In genomic region chr19:40719414-40719894, GRCh38 we compare ENCODE assay signal across 1 cellular context.
TF ChIP-seq lines count a peak whose summit lies in the region.

No MANE protein-coding gene starts in this region.

TF ChIP-seq in GM12891, 5 proteins besides CTCF, POLR2A, EP300 and RAD21:
- no peak for TF ChIP-seq PAX5 (IDR thresholded peaks at IDR 0.05; ENCODE audit: insufficient read depth, low read length, severe bottlenecking)
- no peak for TF ChIP-seq SPI1 (IDR thresholded peaks at IDR 0.05; ENCODE audit: low read depth, low read length)
- TF ChIP-seq POLR2AphosphoS5 (IDR thresholded peaks at IDR 0.05; ENCODE audit: low read depth, low read length): no peak
- TF ChIP-seq TAF1 (IDR thresholded peaks at IDR 0.05; ENCODE audit: low read depth, low read length): no peak
- no peak for TF ChIP-seq POU2F2 (IDR thresholded peaks at IDR 0.05; ENCODE audit: low read depth, low read length)
